Comparison of ENCODE assay signal across 9 cellular contexts in the genomic region with DNA sequence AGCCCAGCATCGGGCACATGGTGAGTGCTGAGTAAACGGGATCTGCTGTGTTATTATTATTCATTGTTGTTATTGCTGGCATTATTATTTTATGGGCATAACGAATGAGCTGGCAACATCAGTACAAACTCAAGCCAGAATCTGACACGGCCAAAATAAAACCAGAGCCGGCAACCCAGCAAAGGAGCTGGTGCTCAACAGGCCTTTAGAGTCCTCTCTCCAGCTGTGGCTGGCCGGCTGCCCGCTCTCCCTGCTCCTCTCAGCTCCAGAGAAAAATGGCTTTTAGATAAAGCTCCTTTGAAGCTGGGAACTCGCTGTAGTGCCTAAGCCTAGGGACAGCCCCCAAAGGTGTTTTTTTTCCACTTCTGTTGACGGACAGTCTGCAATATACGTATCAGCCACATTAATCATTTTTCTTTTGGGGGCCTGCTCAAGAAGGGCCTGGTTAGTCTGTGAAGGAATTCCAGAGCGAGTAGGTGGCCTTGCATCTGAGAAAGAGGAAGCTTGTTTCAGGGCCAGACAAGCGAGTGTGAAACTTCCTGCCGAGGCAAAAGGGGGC.
A peak's percentile ranks its signal among the peaks of the same experiment; 100 is the strongest.
DNase-seq lines count a peak whose midpoint lies in the region; ATAC-seq and FAIRE-seq lines count a peak whose summit lies in the region.
"Had no signal": no experiment of that assay in that cellular context is flagged by ENCODE, and none has a peak within 500 bp of the region (broad histone marks: within the 10 kb centered on the region; RNA-seq: fewer than 3 reads in every experiment).

No MANE protein-coding gene starts in this region.

- intact Hi-C loops in head of caudate nucleus (cut with DNase I): no loop called here
- intact Hi-C loops in sciatic nerve (cut with DNase I): no loop called here

- peak; percentile 64 for FAIRE-seq in GM18507 (lab: Jason Lieb, UNC)

- DNase-seq in GM18507 (ENCODE audit: extremely low spot score, insufficient read length, low read depth) (no peak), RKO (ENCODE audit: low spot score) (peak; percentile 5), head of caudate nucleus (peak; percentile 64 to 93 (median 86)), sciatic nerve (ENCODE audit: low spot score) (peak; percentile 83), NCI-H1694 (lab: John Stamatoyannopoulos, UW) (no peak), D341Med (ENCODE audit: low spot score) (no peak)
- DNase-seq: activated T-cell treated with anti-CD3 and anti-CD28 coated beads, Interleukin-2, amount 50 U/mL, for 24 hours had no signal

- peak; percentile 91 for ATAC-seq in sciatic nerve
- no peak for ATAC-seq in GM21825 (IDR thresholded peaks at IDR 0.05; ENCODE audit: unreplicated experiment)
- no peak for ATAC-seq in HG03108 (IDR thresholded peaks at IDR 0.05; ENCODE audit: unreplicated experiment)

Comparison
In these comparisons a context has a peak if more than half of its experiments do, and no peak if none do; other contexts are left out.
1. DNase-seq: peak in RKO (single experiment), head of caudate nucleus (42 of 42) and sciatic nerve (single experiment); none in GM18507 (single experiment), NCI-H1694 (single experiment) and D341Med (single experiment).